Comparison of ENCODE assay signal across 1 cellular context in the genomic region with DNA sequence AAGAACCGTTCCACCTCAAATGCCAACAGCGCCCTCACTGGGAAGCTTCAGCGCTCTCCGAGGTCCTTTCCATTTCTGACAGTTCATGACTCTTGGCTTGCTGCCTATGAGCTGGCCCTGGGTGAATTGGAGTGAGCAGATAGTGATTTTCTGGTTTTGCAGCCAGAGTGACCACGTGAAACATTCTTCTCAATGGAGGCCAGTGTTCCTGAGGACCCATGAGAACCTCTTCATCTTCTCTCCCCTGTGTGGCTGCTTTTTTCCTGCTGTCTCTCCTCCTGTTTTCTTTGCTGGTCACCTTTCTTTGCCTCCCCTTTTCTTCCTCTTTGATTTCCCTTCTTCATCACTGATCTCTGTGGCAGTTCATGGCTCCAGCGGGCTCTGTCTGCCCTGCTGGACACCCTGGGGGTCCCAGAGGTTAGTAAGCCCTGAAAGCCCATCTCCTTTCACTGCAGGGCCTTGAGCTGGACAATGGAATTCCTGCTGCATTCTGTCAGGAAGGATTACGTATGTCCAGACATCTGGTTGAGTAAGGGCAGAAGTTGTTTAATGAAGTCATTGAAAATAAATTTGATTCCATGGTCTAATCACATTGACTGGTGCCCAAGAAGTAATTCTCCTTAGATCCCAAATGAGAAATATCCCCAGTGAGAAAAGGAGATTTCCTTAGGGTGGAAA.
TF ChIP-seq lines count a peak whose summit lies in the region.

No MANE protein-coding gene starts in this region.

TF ChIP-seq in H1, 55 proteins besides CTCF, POLR2A, EP300 and RAD21 (continued from another document):
- TF ChIP-seq, protein P1, sequence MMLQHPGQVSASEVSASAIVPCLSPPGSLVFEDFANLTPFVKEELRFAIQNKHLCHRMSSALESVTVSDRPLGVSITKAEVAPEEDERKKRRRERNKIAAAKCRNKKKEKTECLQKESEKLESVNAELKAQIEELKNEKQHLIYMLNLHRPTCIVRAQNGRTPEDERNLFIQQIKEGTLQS (IDR thresholded peaks at IDR 0.05; ENCODE audit: insufficient read depth, low read depth, low read length): no peak
- TF ChIP-seq MAX (IDR thresholded peaks at IDR 0.05): no peak
- TF ChIP-seq NRF1 (IDR thresholded peaks at IDR 0.05; ENCODE audit: low read depth, low read length): no peak
- 0 out of 2 replicates have a peak, but pooled peaks have one; percentile 54 for TF ChIP-seq POLR2AphosphoS5 (IDR thresholded peaks at IDR 0.05; ENCODE audit: low read depth, low read length)
- TF ChIP-seq SIN3A (conservative IDR thresholded peaks at IDR 0.05 in 1 of 2, IDR thresholded peaks at IDR 0.05 in 1 of 2; ENCODE audit: low read depth in 1 of 2, low read length in 2 of 2): peak; percentile 34 to 78; a peak in 1 of 4 replicates
